21 cellular contexts compared by ENCODE assay signal in the genomic region with DNA sequence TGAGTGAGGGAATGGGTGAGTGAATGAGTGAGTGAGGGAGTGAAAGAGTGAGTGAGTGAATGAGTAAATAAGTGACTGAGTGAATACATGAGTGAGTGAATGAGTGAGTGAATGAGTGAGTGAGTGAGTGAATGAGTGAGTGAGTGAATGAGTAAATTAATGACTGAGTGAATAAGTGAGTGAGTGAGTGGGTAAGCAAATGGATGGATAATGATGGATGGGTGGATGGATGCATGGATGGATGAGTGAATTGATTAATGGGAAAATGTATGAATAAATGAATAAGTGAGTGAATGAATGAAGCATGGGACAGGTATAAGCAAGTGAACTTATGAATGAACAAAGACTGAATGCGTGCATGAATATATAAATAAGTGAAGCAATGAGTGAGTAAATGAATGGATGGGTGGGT. TPM values are rescaled to one million over a fixed set of nuclear protein-coding genes. Genes with fewer than 3 reads are reported as not detected.
DNase-seq lines count a peak whose midpoint lies in the region; ATAC-seq, FAIRE-seq and TF ChIP-seq lines count a peak whose summit lies in the region.
"Had no signal": no experiment of that assay in that cellular context is flagged by ENCODE, and none has a peak within 500 bp of the region (broad histone marks: within the 10 kb centered on the region; RNA-seq: fewer than 3 reads in every experiment).

No MANE protein-coding gene starts in this region.

- H3K27ac Mint-ChIP-seq in H9 = no peak overlapping the region
- H3K27ac Mint-ChIP-seq: CD4-positive, CD25-positive, alpha-beta regulatory T cell; CD8-positive, alpha-beta memory T cell had no signal

- no peak for TF ChIP-seq CTCF in A549 (IDR thresholded peaks at IDR 0.05)
- no peak for TF ChIP-seq CTCF in H9 (conservative IDR thresholded peaks at IDR 0.05)
- TF ChIP-seq CTCF in GM12878 (IDR thresholded peaks at IDR 0.05 in 2 of 3, conservative IDR thresholded peaks at IDR 0.05 in 1 of 3; ENCODE audit: control insufficient read depth in 2 of 3, extremely low read depth in 1 of 3, insufficient read depth in 1 of 3, low read depth in 3 of 3, low read length in 3 of 3) = no peak

- SMC1A ChIA-PET in GM12878 (lab: Charles Lee; ENCODE audit: uncharacterized antibody, unreplicated experiment) = no interaction called here

- H3K79me1 ChIP-seq in H9 (ENCODE audit: insufficient read depth, low read depth, low read length, poor library complexity, severe bottlenecking) = no peaks in the 10 kb centered on the region

- H4K20me1 ChIP-seq in H9 (ENCODE audit: control insufficient read depth, insufficient read depth, insufficient read length) = no peaks in the 10 kb centered on the region
- no peaks in the 10 kb centered on the region for H4K20me1 ChIP-seq in GM12878 (ENCODE audit: control insufficient read depth, insufficient read depth)

- TF ChIP-seq RAD21 in A549 (conservative IDR thresholded peaks at IDR 0.05 in 1 of 2, IDR thresholded peaks at IDR 0.05 in 1 of 2) (no peak), GM12878 (IDR thresholded peaks at IDR 0.05; ENCODE audit: insufficient read depth, low read depth, low read length) (no peak)

- H3K4me1 ChIP-seq in A549 (no peaks in the 10 kb centered on the region), H9 (ENCODE audit: insufficient read depth, low read length) (no peaks in the 10 kb centered on the region), GM12878 (ENCODE audit: control insufficient read depth, insufficient read depth, low read length) (no peaks in the 10 kb centered on the region)
- H3K4me1 ChIP-seq: BE2C had no signal

- no peaks in the 10 kb centered on the region for H3K36me3 ChIP-seq in GM12878 (ENCODE audit: control insufficient read depth in 2 of 2, insufficient read depth in 2 of 2, low read length in 1 of 2)
- H3K36me3 ChIP-seq: BE2C had no signal

- no peak overlapping the region for H2BK5ac ChIP-seq in H9 (ENCODE audit: insufficient read length, low read length)

- in situ Hi-C loops in GM12878 (cut with MboI) = loop anchor here (5.0 kb wide), 3 partner anchors 227 to 567 kb away; a partner anchor contains a TSS

- H3K23me2 ChIP-seq in H9 (ENCODE audit: insufficient read length, low read depth, low read length, poor library complexity, severe bottlenecking) = no peaks in the 10 kb centered on the region

- H3K27ac ChIP-seq in A549 (no peak overlapping the region), H9 (ENCODE audit: insufficient read length, low read depth, low read length) (no peak overlapping the region), GM12878 (ENCODE audit: control insufficient read depth, insufficient read depth) (no peak overlapping the region)

- H3K79me2 ChIP-seq in H9 (ENCODE audit: insufficient read depth, low read length) (no peaks in the 10 kb centered on the region), GM12878 (ENCODE audit: control insufficient read depth, insufficient read depth, low read length) (no peaks in the 10 kb centered on the region)

- POLR2A ChIA-PET in A549 (lab: Yijun Ruan, JAX) = no interaction called here
- POLR2A ChIA-PET in GM12878 (lab: Charles Lee) = no interaction called here

- H3K4me3 ChIP-seq in A549 (no peak overlapping the region), GM12878 (no peak overlapping the region)

- CTCF ChIA-PET in A549 (lab: Yijun Ruan, JAX) = no interaction called here
- CTCF ChIA-PET in GM12878 (lab: Yijun Ruan, JAX) = no interaction called here

- no TSS peak for BruUV-seq in GM12878 (replicated peaks; lab: Mats Ljungman, UMichigan)

- H3K9ac ChIP-seq in H9 (ENCODE audit: extremely low read depth, insufficient read length, low read length) (no peak overlapping the region), GM12878 (ENCODE audit: control insufficient read depth, insufficient read depth, low read length) (no peak overlapping the region)

- no peak overlapping the region for H3K4me3 Mint-ChIP-seq in H9
- H3K4me3 Mint-ChIP-seq: CD4-positive, CD25-positive, alpha-beta regulatory T cell; CD8-positive, alpha-beta memory T cell had no signal

- no peak overlapping the region for H4K91ac ChIP-seq in H9 (ENCODE audit: insufficient read length, low read depth, low read length)

- H4K5ac ChIP-seq in H9 (ENCODE audit: insufficient read length, low read depth, low read length) = no peak overlapping the region

- FAIRE-seq in A549 (lab: Jason Lieb, UNC) (no peak), GM12878 (lab: Jason Lieb, UNC) (no peak)
- FAIRE-seq: GM12892, GM18507 had no signal

- no peak overlapping the region for H2BK20ac ChIP-seq in H9 (ENCODE audit: low read depth, low read length, poor library complexity, severe bottlenecking)

- H3K4me1 Mint-ChIP-seq in H9 = peaks cover 0 to 9% of the 10 kb centered on the region in 2 experiments; a peak in 3 of 4 replicates

- H2BK120ac ChIP-seq in H9 (ENCODE audit: low read depth, low read length, poor library complexity, severe bottlenecking) = no peak overlapping the region

- H3K18ac ChIP-seq in H9 (ENCODE audit: insufficient read length, low read depth, low read length) = no peak overlapping the region

- H3K4me2 ChIP-seq in A549 (no peak overlapping the region), H9 (ENCODE audit: insufficient read depth, insufficient read length, low read length) (peak overlapping the region; percentile 7), GM12878 (ENCODE audit: control insufficient read depth, insufficient read depth) (no peak overlapping the region)

- H3K23ac ChIP-seq in H9 (ENCODE audit: insufficient read length, low read depth, low read length) = no peak overlapping the region

- RAD21 ChIA-PET in GM12878 (lab: Charles Lee; ENCODE audit: unreplicated experiment) = no interaction called here

- no peak for ATAC-seq in A549
- no peak for ATAC-seq in GM12878

- 4% methylated on average over 1 of the region's 1 CpG for WGBS in A549 (ENCODE audit: missing lambda C conversion rate)
- no CpG with 5 or more reads among the region's 1 CpG for WGBS in H9 (ENCODE audit: extremely low coverage, insufficient read length, low lambda C conversion rate)
- 71% methylated on average over 1 of the region's 1 CpG for WGBS in GM12878 (ENCODE audit: insufficient coverage, insufficient replicate concordance, low lambda C conversion rate, missing lambda C conversion rate)

- no peak overlapping the region for H2AK5ac ChIP-seq in H9 (ENCODE audit: insufficient read length, low read length)

- H3K27me3 Mint-ChIP-seq in H9 (ENCODE audit: low read depth) = peaks cover 3% of the 10 kb centered on the region

- no peak for TF ChIP-seq POLR2A in A549 (IDR thresholded peaks at IDR 0.05; ENCODE audit: low read length)
- TF ChIP-seq POLR2A in GM12878 (IDR thresholded peaks at IDR 0.05; ENCODE audit: low read depth, low read length) = no peak

- DNase-seq in A549 (ENCODE audit: low read depth in 1 of 2, low spot score in 1 of 2) (no peak), H9 (no peak), GM12878 (ENCODE audit: low read depth, low spot score) (no peak), myocyte (ENCODE audit: low read depth) (peak; percentile 13), GM03348 (ENCODE audit: low spot score) (no peak), SHP77 (lab: John Stamatoyannopoulos, UW) (no peak)
- DNase-seq: ACHN; BE2C; C1 segment of cervical spinal cord; CD8-positive, alpha-beta memory T cell; COR-L47; DMS 273 treated with DMSO at 0.1 percent for 48 hours; DND-41; EL; HCEC 1CT had no signal

- H3K36me3 Mint-ChIP-seq in H9 (ENCODE audit: insufficient read depth in 1 of 3, low read depth in 3 of 3) = no peaks in the 10 kb centered on the region
- H3K36me3 Mint-ChIP-seq: CD4-positive, CD25-positive, alpha-beta regulatory T cell; CD8-positive, alpha-beta memory T cell had no signal

- H3K4ac ChIP-seq in H9 (ENCODE audit: low read depth, low read length) = no peak overlapping the region

- intact Hi-C loops in GM12878 (cut with micrococcal nuclease; ENCODE audit: unreplicated experiment) = no loop called here

- TF ChIP-seq EP300 in A549 (IDR thresholded peaks at IDR 0.05) (no peak), GM12878 (IDR thresholded peaks at IDR 0.05; ENCODE audit: borderline replicate concordance in 1 of 2, control insufficient read depth in 1 of 2, low read depth in 2 of 2, low read length in 2 of 2) (no peak)

- no peak overlapping the region for H3K14ac ChIP-seq in H9 (ENCODE audit: insufficient read depth, low read length)

- H3K56ac ChIP-seq in H9 (ENCODE audit: insufficient read length, low read depth, low read length) = no peak overlapping the region

- H3K27me3 ChIP-seq in H9 (ENCODE audit: insufficient read depth, low read length) (no peaks in the 10 kb centered on the region), GM12878 (replicated peaks in 1 of 2; ENCODE audit: control insufficient read depth in 2 of 2, insufficient read depth in 2 of 2, low read length in 1 of 2) (no peaks in the 10 kb centered on the region)
- H3K27me3 ChIP-seq: BE2C had no signal

- no peak overlapping the region for H4K8ac ChIP-seq in H9 (replicated peaks; ENCODE audit: insufficient read length, low read depth, low read length)

- no peak overlapping the region for H2BK15ac ChIP-seq in H9 (ENCODE audit: low read depth, low read length)

- H3K9me3 Mint-ChIP-seq in H9 = peaks cover 2 to 3% of the 10 kb centered on the region in 2 experiments; a peak in 2 of 5 replicates
- H3K9me3 Mint-ChIP-seq: CD8-positive, alpha-beta memory T cell had no signal

- H2BK12ac ChIP-seq in H9 (ENCODE audit: insufficient read length, low read depth, low read length) = no peak overlapping the region

- H3K9me3 ChIP-seq in A549 = peaks cover 14% of the 10 kb centered on the region; the same call in 1 of the 3 replicates
- H3K9me3 ChIP-seq in H9 (ENCODE audit: control insufficient read depth, low read depth, low read length) = no peaks in the 10 kb centered on the region
- no peaks in the 10 kb centered on the region for H3K9me3 ChIP-seq in GM12878 (replicated peaks; ENCODE audit: control insufficient read depth, insufficient read depth, low read length)
- H3K9me3 ChIP-seq: BE2C had no signal

- no peak overlapping the region for H3T11ph ChIP-seq in H9 (ENCODE audit: low read length)

- H2AFZ ChIP-seq in H9 (ENCODE audit: low read length) = no peak overlapping the region
- no peak overlapping the region for H2AFZ ChIP-seq in GM12878 (ENCODE audit: control insufficient read depth, low read depth, low read length)

RNA-seq across cellular contexts. Expression of a gene that starts 25.4 kb away (rescaled TPM):
- not detected in 2 replicates for polyA plus RNA-seq in A549 (2011; rRNA removed)
- polyA plus RNA-seq in A549 (2012; cell fraction: cytosol; rRNA removed) = not detected in 2 replicates
- polyA plus RNA-seq in A549 (2012; cell fraction: nucleus; rRNA removed) = not detected in 2 replicates
- polyA plus RNA-seq in A549 (2017; fragmentation: RNase III; extraction: RNeasy Plus Mini Kit Qiagen cat#74134 plus additional on column Dnase treatment) = not detected in 3 replicates
- polyA minus RNA-seq in A549 (2011; rRNA and poly(A)+ RNA removed) = not detected in 2 replicates
- 0.33 and 1.2 TPM in 2 replicates for total RNA-seq in H9 (2021)
- total RNA-seq in GM12878 (2013; cell fraction: nucleolus; rRNA removed) = not detected in 2 replicates
- not detected in 2 replicates for total RNA-seq in GM12878 (2014; rRNA removed)
- total RNA-seq in GM12878 (2014; rRNA removed; fragmentation: Illumina TruSeq; extraction: Trizol) = not detected in 2 replicates
- total RNA-seq in GM12878 (2021) = not detected in 2 replicates
- polyA plus RNA-seq in GM12878 (2011; ENCODE audit: low read depth) = not detected
- not detected in 2 replicates for polyA plus RNA-seq in GM12878 (2011; rRNA removed)
- 0.15 TPM in 1 of 2 replicates, not detected in the other for polyA plus RNA-seq in GM12878 (2011; cell fraction: cytosol; rRNA removed)
- polyA plus RNA-seq in GM12878 (2011; cell fraction: nucleus; rRNA removed) = not detected in 2 replicates
- polyA plus RNA-seq in GM12878 (2012) = not detected in 2 replicates
- not detected in 2 replicates for polyA plus RNA-seq in GM12878 (2014; fragmentation: Illumina TruSeq; extraction: Trizol)
- not detected for polyA plus RNA-seq in GM12878 (2014; fragmentation: Nextera tagmentation; extraction: Ambion mirVana)
- polyA plus RNA-seq in GM12878 (2014; rRNA removed) = not detected in 2 replicates
- polyA plus RNA-seq in GM12878 (2016; fragmentation: Nextera tagmentation; extraction: Ambion mirVana) = not detected
- polyA minus RNA-seq in GM12878 (2011; rRNA and poly(A)+ RNA removed) = not detected in 2 replicates
- not detected in 2 replicates for polyA minus RNA-seq in GM12878 (2011; cell fraction: cytosol; rRNA and poly(A)+ RNA removed)
- not detected in 2 replicates for polyA minus RNA-seq in GM12878 (2011; cell fraction: nucleus; rRNA and poly(A)+ RNA removed)
- not detected in 2 replicates for total RNA-seq in myocyte
- polyA plus RNA-seq in myocyte (2012) = not detected
- total RNA-seq: A172; CD4-positive, CD25-positive, alpha-beta regulatory T cell; CD8-positive, alpha-beta memory T cell; G401; H4 had no signal
- polyA plus RNA-seq: CD4-positive, CD25-positive, alpha-beta regulatory T cell; CD8-positive, alpha-beta memory T cell had no signal

RNA-seq across cellular contexts. Expression of a gene that starts 56.6 kb away (rescaled TPM):
- polyA plus RNA-seq in A549 (2011; rRNA removed) = 36.7 and 40.9 TPM in 2 replicates
- polyA plus RNA-seq in A549 (2012; cell fraction: cytosol; rRNA removed) = 40.8 and 45.1 TPM in 2 replicates
- polyA plus RNA-seq in A549 (2012; cell fraction: nucleus; rRNA removed) = 85.0 and 109 TPM in 2 replicates
- 18.6 to 22.8 TPM (median 21.0 TPM) in 3 replicates for polyA plus RNA-seq in A549 (2017; fragmentation: RNase III; extraction: RNeasy Plus Mini Kit Qiagen cat#74134 plus additional on column Dnase treatment)
- polyA minus RNA-seq in A549 (2011; rRNA and poly(A)+ RNA removed) = 65.2 and 70.4 TPM in 2 replicates
- 48.9 and 51.9 TPM in 2 replicates for total RNA-seq in H9 (2021)
- total RNA-seq in GM12878 (2013; cell fraction: nucleolus; rRNA removed) = 244 and 245 TPM in 2 replicates
- 16.1 and 21.9 TPM in 2 replicates for total RNA-seq in GM12878 (2014; rRNA removed)
- 16.1 and 17.6 TPM in 2 replicates for total RNA-seq in GM12878 (2014; rRNA removed; fragmentation: Illumina TruSeq; extraction: Trizol)
- total RNA-seq in GM12878 (2021) = 18.9 and 23.1 TPM in 2 replicates
- polyA plus RNA-seq in GM12878 (2011; ENCODE audit: low read depth) = 15.8 TPM
- polyA plus RNA-seq in GM12878 (2011; rRNA removed) = 25.6 and 34.7 TPM in 2 replicates
- polyA plus RNA-seq in GM12878 (2011; cell fraction: cytosol; rRNA removed) = 38.3 and 40.0 TPM in 2 replicates
- 203 and 218 TPM in 2 replicates for polyA plus RNA-seq in GM12878 (2011; cell fraction: nucleus; rRNA removed)
- polyA plus RNA-seq in GM12878 (2012) = 17.0 and 21.7 TPM in 2 replicates
- 17.0 and 17.7 TPM in 2 replicates for polyA plus RNA-seq in GM12878 (2014; fragmentation: Illumina TruSeq; extraction: Trizol)
- polyA plus RNA-seq in GM12878 (2014; fragmentation: Nextera tagmentation; extraction: Ambion mirVana) = 1 to 10 TPM; 6.4 to 9.2 TPM
- polyA plus RNA-seq in GM12878 (2014; rRNA removed) = 26.1 and 28.0 TPM in 2 replicates
- 10 to 100 TPM; 18.5 to 19.1 TPM for polyA plus RNA-seq in GM12878 (2016; fragmentation: Nextera tagmentation; extraction: Ambion mirVana)
- 53.0 and 67.2 TPM in 2 replicates for polyA minus RNA-seq in GM12878 (2011; rRNA and poly(A)+ RNA removed)
- 24.3 and 46.8 TPM in 2 replicates for polyA minus RNA-seq in GM12878 (2011; cell fraction: cytosol; rRNA and poly(A)+ RNA removed)
- 53.6 and 72.1 TPM in 2 replicates for polyA minus RNA-seq in GM12878 (2011; cell fraction: nucleus; rRNA and poly(A)+ RNA removed)
- total RNA-seq in myocyte = 38.9 and 451 TPM in 2 replicates
- polyA plus RNA-seq in myocyte (2012) = 27.7 TPM
